28 cellular contexts compared by ENCODE assay signal in genomic region chr4:57403591-57403990, GRCh38.
"Had no signal": no experiment of that assay in that cellular context is flagged by ENCODE, and none has a peak within 500 bp of the region (broad histone marks: within the 10 kb centered on the region; RNA-seq: fewer than 3 reads in every experiment).

No MANE protein-coding gene starts in this region.

- H3K4me3 ChIP-seq: MG63, Peyer's patch had no signal

- H3K9me3 Mint-ChIP-seq: activated naive CD4-positive, alpha-beta T cell treated with anti-CD3 and anti-CD28 coated beads, Interleukin-2, amount 50 U/mL, for 24 hours; activated T-cell treated with anti-CD3 and anti-CD28 coated beads, Interleukin-2, amount 50 U/mL, for 24 hours; activated T-helper 1 cell treated with anti-CD3 and anti-CD28 coated beads, Interleukin-12 subunit alpha, Interleukin-12 subunit beta, Interleukin-2, Interleukin-4 antibody, amounts not matched to agents 30 ng/mL and 10 ng/mL and 1 ng/mL, durations not matched to agents 14 hours and 24 hours and 36 hours; T-helper 1 cell treated with Interleukin-12 subunit alpha and Interleukin-12 subunit beta and Interleukin-4 antibody, amounts not matched to agents 30 μg/mL and 1 μg/mL, for 36 hours had no signal

- H3K9me3 ChIP-seq: MG63, Peyer's patch had no signal

- H3K36me3 Mint-ChIP-seq: activated naive CD4-positive, alpha-beta T cell treated with anti-CD3 and anti-CD28 coated beads, Interleukin-2, amount 50 U/mL, for 24 hours; IgD-negative memory B cell; WTC11 had no signal

- H3K4me1 Mint-ChIP-seq: activated naive CD4-positive, alpha-beta T cell treated with anti-CD3 and anti-CD28 coated beads, Interleukin-2, amount 50 U/mL, for 24 hours; central memory CD8-positive, alpha-beta T cell; IgD-negative memory B cell had no signal

- H3K27me3 Mint-ChIP-seq: activated naive CD4-positive, alpha-beta T cell treated with anti-CD3 and anti-CD28 coated beads, Interleukin-2, amount 50 U/mL, for 24 hours; activated T-cell treated with anti-CD3 and anti-CD28 coated beads, Interleukin-2, amount 50 U/mL, for 24 hours; central memory CD8-positive, alpha-beta T cell; IgD-negative memory B cell had no signal

- H3K36me3 ChIP-seq: MG63, Peyer's patch had no signal

- H3K27ac Mint-ChIP-seq: activated CD8-positive, alpha-beta T cell treated with anti-CD3 and anti-CD28 coated beads, Interleukin-2, amount 10 ng/mL, durations not matched to agents 7 days and 5 days; activated naive CD4-positive, alpha-beta T cell treated with anti-CD3 and anti-CD28 coated beads, Interleukin-2, amount 50 U/mL, for 24 hours; activated T-cell treated with anti-CD3 and anti-CD28 coated beads, Interleukin-2, amount 50 U/mL, for 24 hours; activated T-helper 1 cell treated with anti-CD3 and anti-CD28 coated beads, Interleukin-12 subunit alpha, Interleukin-12 subunit beta, Interleukin-2, Interleukin-4 antibody, amounts not matched to agents 30 ng/mL and 10 ng/mL and 1 ng/mL, durations not matched to agents 14 hours and 24 hours and 36 hours; IgD-negative memory B cell; T-helper 1 cell treated with Interleukin-12 subunit alpha and Interleukin-12 subunit beta and Interleukin-4 antibody, amounts not matched to agents 30 μg/mL and 1 μg/mL, for 36 hours; WTC11 had no signal

- DNase-seq: activated CD4-positive, alpha-beta T cell treated with anti-CD3 and anti-CD28 coated beads for 48 hours; activated CD4-positive, alpha-beta T cell treated with anti-CD3 and anti-CD28 coated beads, Interleukin-2, amount 50 U/mL, for 4 hours; activated CD4-positive, CD25-positive, alpha-beta regulatory T cell treated with anti-CD3 and anti-CD28 coated beads, Interleukin-2, amount 50 U/mL, for 72 hours; activated CD8-positive, alpha-beta T cell treated with anti-CD3 and anti-CD28 coated beads, Interleukin-2, amount 10 ng/mL, durations not matched to agents 7 days and 5 days; activated effector memory CD4-positive, alpha-beta T cell treated with Interleukin-2 at 50 U/mL for 16 hours; activated naive CD4-positive, alpha-beta T cell; activated T-cell treated with anti-CD3 and anti-CD28 coated beads, Interleukin-2, amount 50 U/mL, for 24 hours; aorta; KG1; MG63; NCI-H1105; NCI-H1436; NCI-H187; NCI-H2171; NCI-H226; NCI-H526; NCI-H82; NK-92 treated with Interleukin-12 subunit alpha and Interleukin-12 subunit beta, amount 100 ng/mL, for 24 hours; OCI-M1; Peyer's patch; SHP77 had no signal

- H3K27me3 ChIP-seq: MG63, Peyer's patch had no signal

- H3K4me3 Mint-ChIP-seq: activated CD8-positive, alpha-beta T cell treated with anti-CD3 and anti-CD28 coated beads, Interleukin-2, amount 10 ng/mL, durations not matched to agents 7 days and 5 days; activated naive CD4-positive, alpha-beta T cell treated with anti-CD3 and anti-CD28 coated beads, Interleukin-2, amount 50 U/mL, for 24 hours; activated T-cell treated with anti-CD3 and anti-CD28 coated beads, Interleukin-2, amount 50 U/mL, for 24 hours; activated T-helper 1 cell treated with anti-CD3 and anti-CD28 coated beads, Interleukin-12 subunit alpha, Interleukin-12 subunit beta, Interleukin-2, Interleukin-4 antibody, amounts not matched to agents 30 ng/mL and 10 ng/mL and 1 ng/mL, durations not matched to agents 14 hours and 24 hours and 36 hours; central memory CD8-positive, alpha-beta T cell; IgD-negative memory B cell; T-helper 1 cell treated with Interleukin-12 subunit alpha and Interleukin-12 subunit beta and Interleukin-4 antibody, amounts not matched to agents 30 μg/mL and 1 μg/mL, for 36 hours; WTC11 had no signal

- H3K27ac ChIP-seq: Peyer's patch, RWPE1 had no signal

- H3K4me1 ChIP-seq: Peyer's patch had no signal
